In the genomic region with DNA sequence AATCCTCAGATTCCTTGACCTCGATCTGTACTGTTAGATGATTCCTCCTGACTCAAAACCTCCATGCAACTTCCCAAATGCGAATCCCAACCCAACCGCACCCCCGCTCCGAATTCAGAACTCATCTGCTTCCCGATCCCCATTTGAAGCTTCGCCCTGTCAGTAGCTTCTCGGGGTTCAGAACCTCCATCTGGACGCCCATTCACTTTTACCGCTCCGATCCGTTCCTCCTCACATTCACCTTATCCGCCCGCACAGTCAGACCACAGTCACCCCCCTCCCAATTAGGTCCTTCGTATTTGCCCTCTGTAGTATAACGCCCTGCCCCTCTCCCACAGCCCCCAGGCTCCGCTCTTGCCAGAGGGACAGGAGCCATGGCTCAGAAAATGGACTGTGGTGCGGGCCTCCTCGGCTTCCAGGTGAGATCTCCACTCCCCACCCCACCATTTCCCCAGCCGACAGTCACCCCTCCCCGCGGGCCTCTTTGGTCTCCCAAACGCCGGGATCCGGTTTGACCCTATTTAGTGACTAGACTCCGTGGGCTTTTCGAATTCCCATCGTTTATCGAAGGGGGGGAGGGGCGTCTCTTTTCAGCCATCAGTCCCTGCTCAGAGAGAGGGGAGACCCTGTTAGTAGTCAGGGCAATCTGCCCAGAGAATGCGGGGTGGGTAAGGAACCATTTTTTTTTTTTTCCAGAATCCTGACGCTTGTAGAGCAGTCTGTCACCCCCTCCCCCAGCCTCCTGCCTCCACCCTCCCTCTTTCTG, we compare ENCODE assay signal across 8 cellular contexts.
DNase-seq lines count a peak whose midpoint lies in the region; ATAC-seq, FAIRE-seq and TF ChIP-seq lines count a peak whose summit lies in the region.

No MANE protein-coding gene starts in this region.

- peak overlapping the region; percentile 97 for H3K4me3 ChIP-seq in OCI-LY1 (ENCODE audit: low read depth, low read length, poor library complexity, severe bottlenecking)

- peak overlapping the region; percentile 81 for H3K27ac Mint-ChIP-seq in stimulated activated naive CD8-positive, alpha-beta T cell treated with anti-CD3 and anti-CD28 coated beads, Interleukin-15, Interleukin-2, amounts not matched to agents 100 ng/mL and 50 ng/mL, for 24 hours

- H2AFZ ChIP-seq in OCI-LY1 (ENCODE audit: low read length), result no peak overlapping the region

- no peaks in the 10 kb centered on the region for H3K79me2 ChIP-seq in OCI-LY1 (ENCODE audit: insufficient read depth, low read length)

- peaks cover 35% of the 10 kb centered on the region for H3K36me3 ChIP-seq in OCI-LY1 (ENCODE audit: insufficient read depth, low read length)

- peaks cover 8% of the 10 kb centered on the region for H3K4me1 Mint-ChIP-seq in stimulated activated naive CD8-positive, alpha-beta T cell treated with anti-CD3 and anti-CD28 coated beads, Interleukin-15, Interleukin-2, amounts not matched to agents 100 ng/mL and 50 ng/mL, for 24 hours (ENCODE audit: low read depth)

- DNase-seq in NCI-H524 (lab: John Stamatoyannopoulos, UW) (peak; percentile 9 to 55), NCI-H524 treated with DMSO at 0.1 percent for 48 hours (lab: John Stamatoyannopoulos, UW) (no peak), caudate nucleus (lab: John Stamatoyannopoulos, UW) (peak in 29 of 61 donors; percentile 1 to 60 (median 20)), RCC 7860 (ENCODE audit: low spot score) (no peak)

- no peaks in the 10 kb centered on the region for H3K27me3 Mint-ChIP-seq in stimulated activated naive CD8-positive, alpha-beta T cell treated with anti-CD3 and anti-CD28 coated beads, Interleukin-15, Interleukin-2, amounts not matched to agents 100 ng/mL and 50 ng/mL, for 24 hours

- peak overlapping the region; percentile 89 for H3K4me2 ChIP-seq in OCI-LY1 (ENCODE audit: low read length)

- no peak for ATAC-seq in HG03460 (IDR thresholded peaks at IDR 0.05; ENCODE audit: unreplicated experiment)

- no peaks in the 10 kb centered on the region for H4K20me1 ChIP-seq in OCI-LY1 (ENCODE audit: insufficient read depth, low read length)

- peak overlapping the region; percentile 97 for H3K9ac ChIP-seq in OCI-LY1 (ENCODE audit: low read length)

- TF ChIP-seq CTCF in OCI-LY1 (IDR thresholded peaks at IDR 0.05; ENCODE audit: low read length), result no peak

- H3K27ac ChIP-seq in OCI-LY1 (ENCODE audit: low read depth, low read length, poor library complexity, severe bottlenecking) (peak overlapping the region; percentile 83), caudate nucleus (ENCODE audit: low read depth, low read length) (peak overlapping the region; percentile 38), layer of hippocampus (ENCODE audit: low read depth, low read length) (peak overlapping the region; percentile 81)

- no peaks in the 10 kb centered on the region for H3K9me3 Mint-ChIP-seq in stimulated activated naive CD8-positive, alpha-beta T cell treated with anti-CD3 and anti-CD28 coated beads, Interleukin-15, Interleukin-2, amounts not matched to agents 100 ng/mL and 50 ng/mL, for 24 hours

- H3K36me3 Mint-ChIP-seq in stimulated activated naive CD8-positive, alpha-beta T cell treated with anti-CD3 and anti-CD28 coated beads, Interleukin-15, Interleukin-2, amounts not matched to agents 100 ng/mL and 50 ng/mL, for 24 hours (ENCODE audit: low read depth), result peaks cover 7% of the 10 kb centered on the region

- no peak for FAIRE-seq in RCC 7860 (lab: Jason Lieb, UNC)

- H3K9me3 ChIP-seq in OCI-LY1 (ENCODE audit: low read length), result no peaks in the 10 kb centered on the region

- H3K27me3 ChIP-seq in OCI-LY1 (ENCODE audit: insufficient read depth, low read length) (no peaks in the 10 kb centered on the region), layer of hippocampus (ENCODE audit: control insufficient read depth, insufficient read depth, low read length) (no peaks in the 10 kb centered on the region)

- peaks cover 28% of the 10 kb centered on the region for H3K4me1 ChIP-seq in OCI-LY1 (ENCODE audit: insufficient read depth, low read length, severe bottlenecking)

- H3K4me3 Mint-ChIP-seq in stimulated activated naive CD8-positive, alpha-beta T cell treated with anti-CD3 and anti-CD28 coated beads, Interleukin-15, Interleukin-2, amounts not matched to agents 100 ng/mL and 50 ng/mL, for 24 hours, result peak overlapping the region; percentile 92

- H3K9me2 ChIP-seq in OCI-LY1 (ENCODE audit: low read depth, low read length), result no peaks in the 10 kb centered on the region

- H3F3A ChIP-seq in OCI-LY1 (ENCODE audit: insufficient read depth, low read length), result no peaks in the 10 kb centered on the region

Comparison
In these comparisons a context has a peak if more than half of its experiments do, and no peak if none do; other contexts are left out.
1. DNase-seq: peak in NCI-H524 (2 of 2); none in NCI-H524 treated with DMSO at 0.1 percent for 48 hours (single experiment) and RCC 7860 (single experiment).
2. Peak in every context shown above with its lines, with median percentiles within 50 percentile points of each other: H3K27ac ChIP-seq.